ENCODE assay signal across 12 cellular contexts in the genomic region with DNA sequence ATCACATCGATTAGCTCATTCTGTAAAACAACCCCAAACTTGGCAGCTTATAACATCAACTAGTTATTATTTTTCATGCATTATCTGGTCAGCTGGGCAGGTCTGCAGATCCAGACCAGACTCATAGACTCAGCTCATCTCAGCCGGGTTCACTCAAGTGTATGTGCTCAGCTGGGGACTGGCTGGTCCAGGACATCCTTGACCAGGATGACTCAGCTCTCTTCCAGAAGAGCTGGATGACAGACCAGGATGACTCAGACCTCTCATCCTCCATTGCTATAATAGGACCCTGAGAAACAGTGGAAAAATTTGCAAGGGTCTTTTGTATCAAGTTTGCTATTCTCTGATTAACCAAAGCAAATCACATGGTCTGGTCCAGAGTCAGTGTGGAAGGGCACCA.
DNase-seq lines count a peak whose midpoint lies in the region; ATAC-seq, FAIRE-seq and TF ChIP-seq lines count a peak whose summit lies in the region.
"Had no signal": no experiment of that assay in that cellular context is flagged by ENCODE, and none has a peak within 500 bp of the region (broad histone marks: within the 10 kb centered on the region; RNA-seq: fewer than 3 reads in every experiment).

No MANE protein-coding gene starts in this region.

- H3K9me2 ChIP-seq in Karpas-422 (replicated peaks; ENCODE audit: insufficient read depth, low read length), result no peaks in the 10 kb centered on the region

- H3K9me3 ChIP-seq in mucosa of descending colon, result no peaks in the 10 kb centered on the region
- no peaks in the 10 kb centered on the region for H3K9me3 ChIP-seq in Karpas-422 (ENCODE audit: low read length)
- H3K9me3 ChIP-seq: stomach had no signal

- H3K27me3 ChIP-seq in Karpas-422 (ENCODE audit: low read length), result no peaks in the 10 kb centered on the region
- H3K27me3 ChIP-seq: stomach had no signal

- H3K4me2 ChIP-seq in Karpas-422 (ENCODE audit: low read depth, low read length, poor library complexity, severe bottlenecking), result no peak overlapping the region

- no peak for FAIRE-seq in GM12891 (lab: Jason Lieb, UNC)

- no peak for TF ChIP-seq CTCF in mucosa of descending colon (IDR thresholded peaks at IDR 0.05)

- DNase-seq in ELF-1 (ENCODE audit: low read depth, low spot score) (peak; percentile 9), NCI-H2227 (lab: John Stamatoyannopoulos, UW; ENCODE audit: unreplicated experiment) (peak; percentile 30), cerebellum (ENCODE audit: low spot score) (peak; percentile 13), mucosa of descending colon (no peak), GM12891 (ENCODE audit: insufficient read length, low spot score) (no peak), Karpas-422 (no peak), NOMO-1 treated with dmso at 0.1 percent for 144 hours (lab: John Stamatoyannopoulos, UW; ENCODE audit: unreplicated experiment) (no peak), NCI-H1092 (lab: John Stamatoyannopoulos, UW) (no peak)
- DNase-seq: activated naive CD4-positive, alpha-beta T cell treated with anti-CD3 and anti-CD28 coated beads, Interleukin-2, amount 10 ng/mL, durations not matched to agents 7 days and 5 days; retina; stomach; T-helper 1 cell had no signal

- no peaks in the 10 kb centered on the region for H3K79me2 ChIP-seq in Karpas-422 (ENCODE audit: low read length)

- TF ChIP-seq POLR2A in GM12891 (IDR thresholded peaks at IDR 0.05; ENCODE audit: low read depth, low read length), result no peak

- intact Hi-C loops in mucosa of descending colon (cut with DNase I, micrococcal nuclease), result no loop called here

- no peak overlapping the region for H3K4me3 ChIP-seq in mucosa of descending colon
- no peak overlapping the region for H3K4me3 ChIP-seq in Karpas-422 (ENCODE audit: low read length)
- H3K4me3 ChIP-seq: stomach had no signal

- H2AFZ ChIP-seq in Karpas-422 (ENCODE audit: low read length), result no peak overlapping the region

- peak; percentile 68 for ATAC-seq in mucosa of descending colon

- no peaks in the 10 kb centered on the region for H4K20me1 ChIP-seq in Karpas-422 (ENCODE audit: insufficient read depth, low read depth, low read length)

- H3K27ac ChIP-seq in Karpas-422 (ENCODE audit: low read length), result no peak overlapping the region

- no peaks in the 10 kb centered on the region for H3K4me1 ChIP-seq in mucosa of descending colon (ENCODE audit: low read depth)
- H3K4me1 ChIP-seq in Karpas-422 (ENCODE audit: low read length), result no peaks in the 10 kb centered on the region
- H3K4me1 ChIP-seq: stomach had no signal

- no peaks in the 10 kb centered on the region for H3K36me3 ChIP-seq in mucosa of descending colon (ENCODE audit: low read depth)
- no peaks in the 10 kb centered on the region for H3K36me3 ChIP-seq in Karpas-422 (ENCODE audit: insufficient read depth, low read length)

- no peak overlapping the region for H3K9ac ChIP-seq in Karpas-422 (ENCODE audit: low read length)

TF ChIP-seq in GM12891, 5 proteins besides CTCF, POLR2A, EP300 and RAD21:
- TF ChIP-seq POU2F2 (IDR thresholded peaks at IDR 0.05; ENCODE audit: low read depth, low read length) (no peak), PAX5 (IDR thresholded peaks at IDR 0.05; ENCODE audit: insufficient read depth, low read length, severe bottlenecking) (no peak), SPI1 (IDR thresholded peaks at IDR 0.05; ENCODE audit: low read depth, low read length) (no peak), TAF1 (IDR thresholded peaks at IDR 0.05; ENCODE audit: low read depth, low read length) (no peak)

Comparison
In these comparisons a context has a peak if more than half of its experiments do, and no peak if none do; other contexts are left out.
1. DNase-seq: peak in ELF-1 (single experiment), NCI-H2227 (single experiment) and cerebellum (single experiment); none in mucosa of descending colon (0 of 3), GM12891 (single experiment), Karpas-422 (single experiment), NOMO-1 treated with dmso at 0.1 percent for 144 hours (single experiment) and NCI-H1092 (single experiment).